In genomic region chr3:105813710-105814109, GRCh38 we compare ENCODE assay signal across 19 cellular contexts.
"Had no signal": no experiment of that assay in that cellular context is flagged by ENCODE, and none has a peak within 500 bp of the region (broad histone marks: within the 10 kb centered on the region; RNA-seq: fewer than 3 reads in every experiment).

No MANE protein-coding gene starts in this region.

- H3K9me3 ChIP-seq: esophagus squamous epithelium, mucosa of descending colon, ovary, right atrium auricular region, suprapubic skin, thyroid gland, vagina had no signal

- H3K9me3 Mint-ChIP-seq: dendritic cell treated with granulocyte-macrophage colony-stimulating factor and Interleukin-4, amounts not matched to agents 40 ng/mL and 50 ng/mL, for 4 days; effector memory CD8-positive, alpha-beta T cell; neural crest cell; stimulated activated effector memory CD8-positive, alpha-beta T cell treated with anti-CD3 and anti-CD28 coated beads, Interleukin-12 subunit alpha, Interleukin-12 subunit beta, amount 100 ng/mL, for 72 hours; type B pancreatic cell had no signal

- H3K4me3 Mint-ChIP-seq: dendritic cell treated with granulocyte-macrophage colony-stimulating factor and Interleukin-4, amounts not matched to agents 40 ng/mL and 50 ng/mL, for 4 days; effector memory CD8-positive, alpha-beta T cell; neural crest cell; stimulated activated effector memory CD8-positive, alpha-beta T cell treated with anti-CD3 and anti-CD28 coated beads, Interleukin-12 subunit alpha, Interleukin-12 subunit beta, amount 100 ng/mL, for 72 hours; type B pancreatic cell had no signal

- H3K4me3 ChIP-seq: esophagus squamous epithelium, mucosa of descending colon, ovary, right atrium auricular region, suprapubic skin, thyroid gland, vagina had no signal

- H3K27ac ChIP-seq: esophagus squamous epithelium, ovary, right atrium auricular region, suprapubic skin, vagina had no signal

- H3K27me3 Mint-ChIP-seq: dendritic cell treated with granulocyte-macrophage colony-stimulating factor and Interleukin-4, amounts not matched to agents 40 ng/mL and 50 ng/mL, for 4 days; effector memory CD8-positive, alpha-beta T cell; naive thymus-derived CD8-positive, alpha-beta T cell; type B pancreatic cell had no signal

- H3K36me3 ChIP-seq: esophagus squamous epithelium, ovary, right atrium auricular region, suprapubic skin, thyroid gland, vagina had no signal

- H3K27me3 ChIP-seq: esophagus squamous epithelium, ovary, right atrium auricular region, suprapubic skin, thyroid gland, vagina had no signal

- H3K27ac Mint-ChIP-seq: dendritic cell treated with granulocyte-macrophage colony-stimulating factor and Interleukin-4, amounts not matched to agents 40 ng/mL and 50 ng/mL, for 4 days; stimulated activated effector memory CD8-positive, alpha-beta T cell treated with anti-CD3 and anti-CD28 coated beads, Interleukin-12 subunit alpha, Interleukin-12 subunit beta, amount 100 ng/mL, for 72 hours; type B pancreatic cell had no signal

- DNase-seq: effector memory CD8-positive, alpha-beta T cell; esophagus squamous epithelium; foreskin fibroblast; left colon; mammary epithelial cell; mucosa of descending colon; naive thymus-derived CD8-positive, alpha-beta T cell; ovary; stimulated activated CD4-positive, alpha-beta T cell treated with anti-CD3 and anti-CD28 coated beads, Interleukin-4, amount 100 ng/mL, for 1 hour; stimulated activated CD8-positive, alpha-beta memory T cell treated with anti-CD3 and anti-CD28 coated beads, Interleukin-4, amount 100 ng/mL, for 48 hours; stimulated activated naive CD8-positive, alpha-beta T cell treated with anti-CD3 and anti-CD28 coated beads, Interleukin-15, Interleukin-2, amounts not matched to agents 100 U/mL and 50 U/mL, for 24 hours; thyroid gland had no signal
